19 cellular contexts compared by ENCODE assay signal in genomic region chr5:179127136-179128040, GRCh38.
DNase-seq lines count a peak whose midpoint lies in the region; ATAC-seq, FAIRE-seq and TF ChIP-seq lines count a peak whose summit lies in the region.
"Had no signal": no experiment of that assay in that cellular context is flagged by ENCODE, and none has a peak within 500 bp of the region (broad histone marks: within the 10 kb centered on the region; RNA-seq: fewer than 3 reads in every experiment).

No MANE protein-coding gene starts in this region.

- H3K4me2 ChIP-seq in osteoblast (ENCODE audit: insufficient read depth, low read length) (no peak overlapping the region), GM23338 (no peak overlapping the region)

- H3K4me3 ChIP-seq in right atrium auricular region (no peak overlapping the region), kidney (ENCODE audit: low read length in 2 of 2) (no peak overlapping the region), osteoblast (ENCODE audit: insufficient read depth, low read length) (no peak overlapping the region), upper lobe of right lung (no peak overlapping the region), GM23338 (no peak overlapping the region)
- H3K4me3 ChIP-seq: SJSA1 had no signal

- H3K27ac ChIP-seq in right atrium auricular region, result no peak overlapping the region
- H3K27ac ChIP-seq in kidney (ENCODE audit: low read depth in 2 of 2, low read length in 2 of 2), result no peak overlapping the region
- H3K27ac ChIP-seq in osteoblast (ENCODE audit: low read depth, low read length), result no peak overlapping the region
- H3K27ac ChIP-seq in upper lobe of right lung, result no peak overlapping the region
- no peak overlapping the region for H3K27ac ChIP-seq in GM23338 (ENCODE audit: low read depth)
- H3K27ac ChIP-seq: RWPE1, SJSA1 had no signal

- H3K4me1 ChIP-seq in right atrium auricular region (no peaks in the 10 kb centered on the region), kidney (ENCODE audit: control insufficient read depth in 1 of 2, insufficient read depth in 1 of 2, low read depth in 1 of 2, low read length in 2 of 2) (no peaks in the 10 kb centered on the region), osteoblast (ENCODE audit: insufficient read depth, low read length) (no peaks in the 10 kb centered on the region), upper lobe of right lung (no peaks in the 10 kb centered on the region), GM23338 (ENCODE audit: insufficient read depth) (no peaks in the 10 kb centered on the region)
- H3K4me1 ChIP-seq: SJSA1 had no signal

- H2AFZ ChIP-seq in osteoblast (ENCODE audit: low read length) (no peak overlapping the region), GM23338 (no peak overlapping the region)

- H3F3A ChIP-seq in GM23338 (replicated peaks; ENCODE audit: low read depth), result no peaks in the 10 kb centered on the region

- no peaks in the 10 kb centered on the region for H3K9me2 ChIP-seq in GM23338 (ENCODE audit: insufficient read depth)

- H3K4me3 Mint-ChIP-seq in GM23338, result no peak overlapping the region

- peak; percentile 71 for DNase-seq in cardiac septum (ENCODE audit: low spot score)
- no peak for DNase-seq in right atrium auricular region (ENCODE audit: low spot score)
- peak; percentile 61 for DNase-seq in kidney
- peak; percentile 72 for DNase-seq in osteoblast (ENCODE audit: insufficient read length, low spot score, missing footprints)
- DNase-seq in upper lobe of right lung, result peak; percentile 51
- DNase-seq in activated naive CD4-positive, alpha-beta T cell treated with Interleukin-2 at 50 U/mL for 16 hours, result no peak
- no peak for DNase-seq in GM23338 (ENCODE audit: low spot score)
- DNase-seq: DND-41, H7, KG1, MV-4-11, NCI-H1694 treated with DMSO at 0.1 percent for 48 hours, NCI-H510A, NCI-H748 treated with DMSO at 0.1 percent for 48 hours, PC-3 had no signal

- H3K36me3 Mint-ChIP-seq in GM23338 (ENCODE audit: low read depth), result peaks cover 15% of the 10 kb centered on the region

- H3K9ac ChIP-seq in kidney (ENCODE audit: low read length in 2 of 2), result no peak overlapping the region

- ATAC-seq in upper lobe of right lung (no peak), GM19351 (IDR thresholded peaks at IDR 0.05; ENCODE audit: unreplicated experiment) (no peak), GM23338 (no peak)
- ATAC-seq: HepG2, PC-3 had no signal

- TF ChIP-seq CTCF in right atrium auricular region (IDR thresholded peaks at IDR 0.05) (no peak), kidney (IDR thresholded peaks at IDR 0.05; ENCODE audit: borderline replicate concordance, extremely low read depth, insufficient read depth) (no peak), osteoblast (IDR thresholded peaks at IDR 0.05; ENCODE audit: extremely low read depth, low read depth, low read length) (no peak), upper lobe of right lung (IDR thresholded peaks at IDR 0.05) (no peak), GM23338 (conservative IDR thresholded peaks at IDR 0.05; ENCODE audit: low read depth in 2 of 2) (no peak)

- H3K27me3 Mint-ChIP-seq in GM23338 (ENCODE audit: insufficient read depth, low read depth, poor library complexity), result peaks cover 7% of the 10 kb centered on the region

- H3K27ac Mint-ChIP-seq in GM23338, result no peak overlapping the region

- no peaks in the 10 kb centered on the region for H3K9me3 ChIP-seq in right atrium auricular region
- H3K9me3 ChIP-seq in kidney (ENCODE audit: control insufficient read depth in 1 of 2, low read length in 2 of 2), result no peaks in the 10 kb centered on the region
- H3K9me3 ChIP-seq in osteoblast (ENCODE audit: low read depth, low read length), result no peaks in the 10 kb centered on the region
- no peaks in the 10 kb centered on the region for H3K9me3 ChIP-seq in upper lobe of right lung

- intact Hi-C loops in cardiac septum (cut with DNase I) (no loop called here), kidney (cut with DNase I) (no loop called here), upper lobe of right lung (cut with DNase I) (no loop called here)

- H3K36me3 ChIP-seq in right atrium auricular region, result no peaks in the 10 kb centered on the region
- H3K36me3 ChIP-seq in kidney (ENCODE audit: control insufficient read depth in 1 of 2, insufficient read depth in 2 of 2, low read length in 2 of 2), result no peaks in the 10 kb centered on the region
- H3K36me3 ChIP-seq in osteoblast (ENCODE audit: insufficient read depth, low read length), result peaks cover 67% of the 10 kb centered on the region
- H3K36me3 ChIP-seq in upper lobe of right lung, result no peaks in the 10 kb centered on the region
- H3K36me3 ChIP-seq in GM23338 (ENCODE audit: insufficient read depth), result no peaks in the 10 kb centered on the region

- H3K4me1 Mint-ChIP-seq in GM23338, result no peaks in the 10 kb centered on the region

- peaks cover 71% of the 10 kb centered on the region for H3K9me3 Mint-ChIP-seq in GM23338

- no peaks in the 10 kb centered on the region for H3K79me2 ChIP-seq in osteoblast (ENCODE audit: insufficient read depth, low read length)
- H3K79me2 ChIP-seq in GM23338 (replicated peaks; ENCODE audit: insufficient read depth), result no peaks in the 10 kb centered on the region

- no peaks in the 10 kb centered on the region for H3K27me3 ChIP-seq in right atrium auricular region
- H3K27me3 ChIP-seq in osteoblast (ENCODE audit: insufficient read depth, low read length), result no peaks in the 10 kb centered on the region
- H3K27me3 ChIP-seq in upper lobe of right lung, result no peaks in the 10 kb centered on the region
- no peaks in the 10 kb centered on the region for H3K27me3 ChIP-seq in GM23338 (ENCODE audit: insufficient read depth)
- H3K27me3 ChIP-seq: SJSA1 had no signal

- peaks cover 4% of the 10 kb centered on the region for H4K20me1 ChIP-seq in osteoblast (ENCODE audit: insufficient read depth, low read length)
- no peaks in the 10 kb centered on the region for H4K20me1 ChIP-seq in GM23338 (replicated peaks; ENCODE audit: insufficient read depth)

- no peak for FAIRE-seq in kidney (lab: Jason Lieb, UNC)
- FAIRE-seq: HepG2 had no signal

TF ChIP-seq in GM23338, 12 proteins besides CTCF, POLR2A, EP300 and RAD21:
- TF ChIP-seq STAT1 (IDR thresholded peaks at IDR 0.05; ENCODE audit: unreplicated experiment) (no peak), ZNF114 (CRISPR knock-in tag; IDR thresholded peaks at IDR 0.05) (no peak), CREB1 (CRISPR knock-in tag; IDR thresholded peaks at IDR 0.05; ENCODE audit: low read depth) (no peak), POLR2AphosphoS5 (IDR thresholded peaks at IDR 0.05; ENCODE audit: low read depth) (no peak), EZH2 (IDR thresholded peaks at IDR 0.05; ENCODE audit: low read depth, unreplicated experiment) (no peak), NANOG (IDR thresholded peaks at IDR 0.05; ENCODE audit: borderline replicate concordance) (no peak), EZH2phosphoT487 (IDR thresholded peaks at IDR 0.05; ENCODE audit: unreplicated experiment) (no peak), ETS1 (IDR thresholded peaks at IDR 0.05) (no peak), ZNF331 (CRISPR knock-in tag; IDR thresholded peaks at IDR 0.05; ENCODE audit: low read depth) (no peak), REST (IDR thresholded peaks at IDR 0.05; ENCODE audit: unreplicated experiment) (no peak), JUNB (IDR thresholded peaks at IDR 0.05; ENCODE audit: unreplicated experiment) (no peak)

Comparison
In these comparisons a context has a peak if more than half of its experiments do, and no peak if none do; other contexts are left out.
1. DNase-seq: peak in cardiac septum (single experiment), kidney (single experiment), osteoblast (single experiment) and upper lobe of right lung (single experiment); none in right atrium auricular region (single experiment), activated naive CD4-positive, alpha-beta T cell treated with Interleukin-2 at 50 U/mL for 16 hours (single experiment) and GM23338 (single experiment).